14 cellular contexts compared by ENCODE assay signal in genomic region chr17:62790554-62790953, GRCh38. TPM values are rescaled to one million over a fixed set of nuclear protein-coding genes. Genes with fewer than 3 reads are reported as not detected.
DNase-seq lines count a peak whose midpoint lies in the region; ATAC-seq lines count a peak whose summit lies in the region.
"Had no signal": no experiment of that assay in that cellular context is flagged by ENCODE, and none has a peak within 500 bp of the region (broad histone marks: within the 10 kb centered on the region; RNA-seq: fewer than 3 reads in every experiment).

No MANE protein-coding gene starts in this region.

- H3K4me3 Mint-ChIP-seq in effector memory CD8-positive, alpha-beta T cell = no peak overlapping the region
- H3K4me3 Mint-ChIP-seq: activated T-cell treated with anti-CD3 and anti-CD28 coated beads, Interleukin-2, amount 50 U/mL, for 72 hours had no signal

- DNase-seq in Caki2 (ENCODE audit: low read depth) (peak; percentile 79), LHCN-M2 (ENCODE audit: low read depth) (peak; percentile 79), amniotic stem cell (lab: John Stamatoyannopoulos, UW) (peak; percentile 74), kidney glomerular epithelial cell (lab: John Stamatoyannopoulos, UW) (peak; percentile 40), retina (no peak), sciatic nerve (ENCODE audit: low spot score) (no peak)
- DNase-seq in activated CD4-positive, alpha-beta T cell treated with anti-CD3 and anti-CD28 coated beads for 1 hour = no peak
- no peak for DNase-seq in effector memory CD8-positive, alpha-beta T cell
- DNase-seq: activated T-cell treated with anti-CD3 and anti-CD28 coated beads, Interleukin-2, amount 50 U/mL, for 72 hours; COR-L47; heart left ventricle; mesendoderm; NCI-H1694 treated with DMSO at 0.1 percent for 48 hours; transverse colon had no signal

- H3K27me3 Mint-ChIP-seq in effector memory CD8-positive, alpha-beta T cell = peaks cover 0 to 8% of the 10 kb centered on the region in 2 donors

- peaks cover 29% of the 10 kb centered on the region for H3K36me3 Mint-ChIP-seq in effector memory CD8-positive, alpha-beta T cell (ENCODE audit: insufficient read depth)

- intact Hi-C loops in sciatic nerve (cut with DNase I) = no loop called here

- peaks cover 0 to 1% of the 10 kb centered on the region in 2 donors for H3K9me3 Mint-ChIP-seq in effector memory CD8-positive, alpha-beta T cell

- peaks cover 10% of the 10 kb centered on the region in 2 donors for H3K4me1 Mint-ChIP-seq in effector memory CD8-positive, alpha-beta T cell (ENCODE audit: low read depth in 2 of 2)

- in situ Hi-C loops in Caki2 (cut with HindIII; ENCODE audit: low pct_unique_long_range_greater_than_20kb, low sequenced_read_pairs) = no loop called here

- no peak for ATAC-seq in effector memory CD8-positive, alpha-beta T cell (replicated peaks)
- no peak for ATAC-seq in sciatic nerve
- ATAC-seq: activated T-cell treated with anti-CD3 and anti-CD28 coated beads, Interleukin-2, amount 50 U/mL, for 72 hours; heart left ventricle had no signal

- H3K27ac Mint-ChIP-seq in effector memory CD8-positive, alpha-beta T cell = no peak overlapping the region
- H3K27ac Mint-ChIP-seq: activated T-cell treated with anti-CD3 and anti-CD28 coated beads, Interleukin-2, amount 50 U/mL, for 72 hours had no signal

RNA-seq across cellular contexts. Expression of gene MARCHF10, which starts 17.6 kb away (rescaled TPM):
- not detected in 2 replicates for total RNA-seq in Caki2 (2014; rRNA removed; shearing (Covaris generic); ENCODE audit: low replicate concordance)
- total RNA-seq in LHCN-M2 (2014; rRNA removed) (0.11 and 0.13 TPM in 2 replicates), sciatic nerve (2.1 TPM)
- 0.44 TPM for polyA plus RNA-seq in LHCN-M2 (2012)
- total RNA-seq: activated T-cell treated with anti-CD3 and anti-CD28 coated beads, Interleukin-2, amount 50 U/mL, for 72 hours; heart left ventricle had no signal
- polyA plus RNA-seq: heart left ventricle had no signal

Comparison
In these comparisons a context has a peak if more than half of its experiments do, and no peak if none do; other contexts are left out.
1. DNase-seq: peak in Caki2 (single experiment), LHCN-M2 (single experiment), amniotic stem cell (single experiment) and kidney glomerular epithelial cell (single experiment); none in activated CD4-positive, alpha-beta T cell treated with anti-CD3 and anti-CD28 coated beads for 1 hour (single experiment), retina (single experiment), effector memory CD8-positive, alpha-beta T cell (0 of 3) and sciatic nerve (single experiment).